In genomic region chr12:94963649-94964048, GRCh38 we compare ENCODE assay signal across 18 cellular contexts. TPM values are rescaled to one million over a fixed set of nuclear protein-coding genes. Genes with fewer than 3 reads are reported as not detected.
DNase-seq lines count a peak whose midpoint lies in the region; ATAC-seq and TF ChIP-seq lines count a peak whose summit lies in the region.
"Had no signal": no experiment of that assay in that cellular context is flagged by ENCODE, and none has a peak within 500 bp of the region (broad histone marks: within the 10 kb centered on the region; RNA-seq: fewer than 3 reads in every experiment).

No MANE protein-coding gene starts in this region.

- dilution Hi-C loops in IMR-90 (cut with HindIII; ENCODE audit: low sequenced_read_pairs, unreplicated experiment) = no loop called here

- no peaks in the 10 kb centered on the region for H3K36me3 Mint-ChIP-seq in CD14-positive monocyte

- H2BK20ac ChIP-seq in IMR-90 (ENCODE audit: low read depth, low read length) = no peak overlapping the region

- H2BK5ac ChIP-seq in IMR-90 (ENCODE audit: low read depth, low read length, poor library complexity, severe bottlenecking) = no peak overlapping the region

- DNase-seq in GM23248 (peak; percentile 82), IMR-90 (peak; percentile 19), iris pigment epithelial cell (ENCODE audit: low read depth) (peak; percentile 67), posterior cingulate gyrus (no peak), CD14-positive monocyte (ENCODE audit: low spot score) (no peak)
- DNase-seq: CD4-positive, alpha-beta T cell; CD8-positive, alpha-beta memory T cell; DMS 273 treated with DMSO at 0.1 percent for 48 hours; DMS79; EL; GDM1; H9; HFFc6 had no signal

- H2AFZ ChIP-seq in GM23248 = no peak overlapping the region
- H2AFZ ChIP-seq in IMR-90 (replicated peaks; ENCODE audit: low read length, poor library complexity) = no peak overlapping the region
- H2AFZ ChIP-seq: GM23338 had no signal

- no peak overlapping the region for H3K27ac ChIP-seq in GM23248
- no peak overlapping the region for H3K27ac ChIP-seq in IMR-90 (ENCODE audit: insufficient read depth, low read length)
- H3K27ac ChIP-seq: BLaER1, C4-2B had no signal

- H4K5ac ChIP-seq in IMR-90 (ENCODE audit: low read depth, low read length) = no peak overlapping the region

- ATAC-seq in IMR-90 (ENCODE audit: low read depth) (no peak), GM21515 (IDR thresholded peaks at IDR 0.05; ENCODE audit: unreplicated experiment) (no peak)
- ATAC-seq: GM23338 had no signal

- no peaks in the 10 kb centered on the region for H3K79me1 ChIP-seq in IMR-90 (ENCODE audit: low read depth in 1 of 2, low read length in 2 of 2)

- no peak for TF ChIP-seq POLR2A in IMR-90 (IDR thresholded peaks at IDR 0.05; ENCODE audit: low read depth, low read length)

- CTCF ChIA-PET in IMR-90 (lab: Yijun Ruan, JAX) = no interaction called here

- H4K20me1 ChIP-seq in GM23248 (ENCODE audit: insufficient read depth) (no peaks in the 10 kb centered on the region), IMR-90 (ENCODE audit: insufficient read depth, low read length) (no peaks in the 10 kb centered on the region)
- H4K20me1 ChIP-seq: BLaER1 had no signal

- peaks cover 0 to 6% (median 2%) of the 10 kb centered on the region in 3 donors for H3K27me3 Mint-ChIP-seq in CD14-positive monocyte (ENCODE audit: low read depth in 3 of 3)

- H3K36me3 ChIP-seq in GM23248 (ENCODE audit: low read depth) (no peaks in the 10 kb centered on the region), IMR-90 (ENCODE audit: control insufficient read depth, insufficient read depth, low read length) (no peaks in the 10 kb centered on the region; the same call in 1 of the 2 replicates)
- H3K36me3 ChIP-seq: BLaER1 had no signal

- H3K9me2 ChIP-seq in GM23248 (ENCODE audit: insufficient read depth) = peaks cover 6% of the 10 kb centered on the region; the same call in 1 of the 2 replicates

- intact Hi-C loops in IMR-90 (cut with micrococcal nuclease) = no loop called here
- intact Hi-C loops in posterior cingulate gyrus (cut with DNase I) = no loop called here
- intact Hi-C loops in CD14-positive monocyte (cut with micrococcal nuclease) = no loop called here

- H3K4me3 ChIP-seq in GM23248 (no peak overlapping the region), IMR-90 (ENCODE audit: insufficient read depth, low read depth, low read length) (no peak overlapping the region)
- H3K4me3 ChIP-seq: BLaER1, GM23338 had no signal

- H3K4me3 Mint-ChIP-seq in CD14-positive monocyte = no peak overlapping the region
- H3K4me3 Mint-ChIP-seq: B cell; CD4-positive, alpha-beta T cell; CD8-positive, alpha-beta memory T cell; GM23338; H9; HFFc6 had no signal

- H3K4me1 Mint-ChIP-seq in CD14-positive monocyte = peaks cover 3% of the 10 kb centered on the region
- H3K4me1 Mint-ChIP-seq: CD8-positive, alpha-beta memory T cell; GM23338; H9 had no signal

- H2AK5ac ChIP-seq in IMR-90 (ENCODE audit: low read depth, low read length) = no peak overlapping the region

- H3K27ac Mint-ChIP-seq in CD14-positive monocyte = no peak overlapping the region
- H3K27ac Mint-ChIP-seq: B cell; CD4-positive, alpha-beta T cell; CD8-positive, alpha-beta memory T cell; GM23338; H9; HFFc6 had no signal

- no peak overlapping the region for H4K8ac ChIP-seq in IMR-90 (ENCODE audit: low read depth in 2 of 2, low read length in 2 of 2)

- no peak overlapping the region for H2BK15ac ChIP-seq in IMR-90 (ENCODE audit: low read depth, low read length)

- no peak overlapping the region for H4K91ac ChIP-seq in IMR-90 (ENCODE audit: insufficient read depth, low read depth, low read length)

- no peak overlapping the region for H3K18ac ChIP-seq in IMR-90 (ENCODE audit: low read depth, low read length)

- POLR2A ChIA-PET in IMR-90 (lab: Charles Lee; ENCODE audit: unreplicated experiment) = no interaction called here

- H3K23ac ChIP-seq in IMR-90 (ENCODE audit: low read depth, low read length) = no peak overlapping the region

- no peaks in the 10 kb centered on the region for H3K79me2 ChIP-seq in GM23248 (ENCODE audit: insufficient read depth)

- 0 out of 2 replicates have a peak, but pooled peaks cover 3% of the 10 kb centered on the region for H3K4me1 ChIP-seq in GM23248 (ENCODE audit: insufficient read depth)
- H3K4me1 ChIP-seq in IMR-90 (ENCODE audit: control insufficient read depth, insufficient read depth, low read length) = no peaks in the 10 kb centered on the region

- H3K9me3 Mint-ChIP-seq in CD14-positive monocyte = no peaks in the 10 kb centered on the region
- H3K9me3 Mint-ChIP-seq: CD4-positive, alpha-beta T cell; GM23338; H9; HFFc6 had no signal

- no peak overlapping the region for H2BK120ac ChIP-seq in IMR-90 (ENCODE audit: low read depth, low read length)

- H3K9me3 ChIP-seq in GM23248 (ENCODE audit: low read depth) (no peaks in the 10 kb centered on the region), IMR-90 (ENCODE audit: control insufficient read depth, insufficient read depth, low read length) (no peaks in the 10 kb centered on the region)
- H3K9me3 ChIP-seq: BLaER1 had no signal

- TF ChIP-seq RAD21 in IMR-90 (IDR thresholded peaks at IDR 0.05; ENCODE audit: low read length) = no peak

- H3K9me1 ChIP-seq in IMR-90 (ENCODE audit: insufficient read depth, low read length) = no peaks in the 10 kb centered on the region

- BruUV-seq in IMR-90 (replicated peaks; lab: Mats Ljungman, UMichigan) = no TSS peak

- 45 to 55% methylated on average over 7 of the region's 7 CpGs for WGBS in GM23248 (ENCODE audit: low coverage in 1 of 2, low lambda C conversion rate in 2 of 2, missing lambda C conversion rate in 2 of 2), 2 experiments
- no CpG with 5 or more reads among the region's 7 CpGs for WGBS in IMR-90 (ENCODE audit: extremely low coverage in 2 of 2, insufficient read length in 1 of 2), 2 experiments

- H2AK9ac ChIP-seq in IMR-90 (replicated peaks; ENCODE audit: low read depth, low read length, poor library complexity) = no peak overlapping the region

- H3K9ac ChIP-seq in GM23248 (no peak overlapping the region), IMR-90 (ENCODE audit: low read depth, low read length) (no peak overlapping the region)
- H3K9ac ChIP-seq: BLaER1 had no signal

- H3K27me3 ChIP-seq in GM23248 (replicated peaks; ENCODE audit: insufficient read depth) = no peaks in the 10 kb centered on the region
- no peaks in the 10 kb centered on the region for H3K27me3 ChIP-seq in IMR-90 (ENCODE audit: control insufficient read depth, insufficient read depth, low read length)
- H3K27me3 ChIP-seq: BLaER1 had no signal

- H3F3A ChIP-seq in GM23248 (ENCODE audit: insufficient read depth) = no peaks in the 10 kb centered on the region

- H3K4ac ChIP-seq in IMR-90 (ENCODE audit: low read depth, low read length) = no peak overlapping the region

- in situ Hi-C loops in GM23248 (cut with MboI) = no loop called here
- in situ Hi-C loops in IMR-90 (cut with MboI; ENCODE audit: low sequenced_read_pairs) = no loop called here

- no peak overlapping the region for H3K56ac ChIP-seq in IMR-90 (ENCODE audit: extremely low read depth, insufficient read depth, low read length)

- no peak overlapping the region for H3K4me2 ChIP-seq in GM23248 (ENCODE audit: unreplicated experiment)
- H3K4me2 ChIP-seq in IMR-90 (ENCODE audit: low read depth, low read length) = no peak overlapping the region
- H3K4me2 ChIP-seq: BLaER1, GM23338 had no signal

- H3K14ac ChIP-seq in IMR-90 (replicated peaks; ENCODE audit: low read depth, low read length) = no peak overlapping the region

- no peak for TF ChIP-seq CTCF in IMR-90 (conservative IDR thresholded peaks at IDR 0.05; ENCODE audit: low read depth, low read length)
- TF ChIP-seq CTCF in CD14-positive monocyte (IDR thresholded peaks at IDR 0.05) = no peak

TF ChIP-seq in IMR-90, 13 proteins besides CTCF, POLR2A, EP300 and RAD21:
- TF ChIP-seq BHLHE40 (IDR thresholded peaks at IDR 0.05; ENCODE audit: low read depth, low read length) (no peak), FOS (IDR thresholded peaks at IDR 0.05; ENCODE audit: low read depth, low read length) (no peak), MXI1 (IDR thresholded peaks at IDR 0.05; ENCODE audit: borderline replicate concordance, low read depth, low read length) (no peak), CHD1 (IDR thresholded peaks at IDR 0.05; ENCODE audit: low read depth, low read length) (no peak), RFX5 (IDR thresholded peaks at IDR 0.05; ENCODE audit: low read depth, low read length) (no peak), ELK1 (IDR thresholded peaks at IDR 0.05; ENCODE audit: borderline replicate concordance, low read depth, low read length) (no peak), SMC3 (IDR thresholded peaks at IDR 0.05; ENCODE audit: low read depth, low read length) (no peak), MAFK (IDR thresholded peaks at IDR 0.05; ENCODE audit: low read depth, low read length) (no peak), RCOR1 (IDR thresholded peaks at IDR 0.05; ENCODE audit: insufficient replicate concordance, low read length) (no peak), NFE2L2 (IDR thresholded peaks at IDR 0.05; ENCODE audit: low read depth, low read length) (no peak), CEBPB (IDR thresholded peaks at IDR 0.05; ENCODE audit: low read depth, low read length) (no peak), MAZ (IDR thresholded peaks at IDR 0.05; ENCODE audit: borderline replicate concordance, low read depth, low read length) (no peak)
- TF ChIP-seq, protein P1, sequence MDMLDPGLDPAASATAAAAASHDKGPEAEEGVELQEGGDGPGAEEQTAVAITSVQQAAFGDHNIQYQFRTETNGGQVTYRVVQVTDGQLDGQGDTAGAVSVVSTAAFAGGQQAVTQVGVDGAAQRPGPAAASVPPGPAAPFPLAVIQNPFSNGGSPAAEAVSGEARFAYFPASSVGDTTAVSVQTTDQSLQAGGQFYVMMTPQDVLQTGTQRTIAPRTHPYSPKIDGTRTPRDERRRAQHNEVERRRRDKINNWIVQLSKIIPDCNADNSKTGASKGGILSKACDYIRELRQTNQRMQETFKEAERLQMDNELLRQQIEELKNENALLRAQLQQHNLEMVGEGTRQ (IDR thresholded peaks at IDR 0.05; ENCODE audit: low read depth, low read length) = no peak

RNA-seq across cellular contexts. Expression of gene NDUFA12, which starts 39.8 kb away (rescaled TPM):
- 104 and 122 TPM in 2 replicates for total RNA-seq in GM23248 (2014; rRNA removed; shearing (Covaris generic))
- polyA plus RNA-seq in GM23248 (2016; fragmentation: Nextera tagmentation; extraction: Ambion mirVana) (166 and 169 TPM in 2 replicates), IMR-90 (2012; rRNA removed) (114 and 135 TPM in 2 replicates), CD14-positive monocyte (100 to 1,000 TPM; 286 to 302 TPM)
- total RNA-seq in IMR-90 (2012; rRNA removed) = 116 and 166 TPM in 2 replicates
- 77.1 and 113 TPM in 2 replicates for polyA plus RNA-seq in IMR-90 (2012; cell fraction: cytosol; rRNA removed)
- 17.5 and 64.7 TPM in 2 replicates for polyA plus RNA-seq in IMR-90 (2012; cell fraction: nucleus; rRNA removed; ENCODE audit: low replicate concordance)

Comparison
In these comparisons a context has a peak if more than half of its experiments do, and no peak if none do; other contexts are left out.
1. DNase-seq: peak in GM23248 (single experiment), IMR-90 (single experiment) and iris pigment epithelial cell (single experiment); none in posterior cingulate gyrus (0 of 10) and CD14-positive monocyte (single experiment).